Comparison of ENCODE assay signal across 18 cellular contexts in genomic region chr1:43982241-43982640, GRCh38. TPM values are rescaled to one million over a fixed set of nuclear protein-coding genes. Genes with fewer than 3 reads are reported as not detected.
"Had no signal": no experiment of that assay in that cellular context is flagged by ENCODE, and none has a peak within 500 bp of the region (broad histone marks: within the 10 kb centered on the region; RNA-seq: fewer than 3 reads in every experiment).

No MANE protein-coding gene starts in this region.

- H3K9me3 ChIP-seq: colonic mucosa, tibial nerve, vagina had no signal

- H3K36me3 ChIP-seq: colonic mucosa had no signal

- DNase-seq: activated CD4-positive, alpha-beta memory T cell treated with anti-CD3 and anti-CD28 coated beads, Interleukin-2, amount 10 ng/mL, durations not matched to agents 7 days and 5 days; activated CD4-positive, alpha-beta T cell treated with anti-CD3 and anti-CD28 coated beads for 48 hours; activated CD4-positive, CD25-positive, alpha-beta regulatory T cell; activated CD8-positive, alpha-beta memory T cell treated with anti-CD3 and anti-CD28 coated beads, Interleukin-2, amount 10 ng/mL, durations not matched to agents 7 days and 5 days; activated naive CD4-positive, alpha-beta T cell treated with anti-CD3 and anti-CD28 coated beads for 36 hours; activated T-cell treated with anti-CD3 and anti-CD28 coated beads, Interleukin-2, amount 50 U/mL, for 1 hour; brain microvascular endothelial cell; colonic mucosa; endodermal cell; foreskin keratinocyte; mesenchymal stem cell; naive thymus-derived CD4-positive, alpha-beta T cell; stimulated activated CD4-positive, alpha-beta T cell treated with anti-CD3 and anti-CD28 coated beads, Interleukin-2, amount 100 ng/mL, for 24 hours; T-helper 1 cell; T-helper 9 cell had no signal

- H3K27me3 ChIP-seq: brain microvascular endothelial cell, colonic mucosa, foreskin keratinocyte, hepatocyte, tibial nerve, vagina had no signal

- H3K27ac ChIP-seq: brain microvascular endothelial cell, colonic mucosa, foreskin keratinocyte, hepatocyte, tibial nerve, vagina had no signal

- ATAC-seq: activated CD8-positive, alpha-beta memory T cell treated with anti-CD3 and anti-CD28 coated beads, Interleukin-2, amount 10 ng/mL, durations not matched to agents 7 days and 5 days; foreskin keratinocyte had no signal

- H3K4me2 ChIP-seq: hepatocyte had no signal

- H2AFZ ChIP-seq: hepatocyte had no signal

- H3K4me3 ChIP-seq: colonic mucosa, hepatocyte, tibial nerve, vagina had no signal

RNA-seq across cellular contexts. Expression of gene B4GALT2, which starts 3.2 kb away (rescaled TPM):
- polyA plus RNA-seq: naive thymus-derived CD4-positive, alpha-beta T cell had no signal
